ENCODE assay signal across 8 cellular contexts in genomic region chr12:98424726-98425401, GRCh38.
DNase-seq lines count a peak whose midpoint lies in the region; ATAC-seq and TF ChIP-seq lines count a peak whose summit lies in the region.

No MANE protein-coding gene starts in this region.

- DNase-seq in GM10248 (ENCODE audit: extremely low spot score) (peak; percentile 65), HAP-1 (ENCODE audit: low spot score in 2 of 2) (peak; percentile 61 to 74), MG63 (peak; percentile 74), SJSA1 (ENCODE audit: low read depth in 1 of 2, low spot score in 2 of 2) (peak; percentile 47 to 61), cardiac septum (ENCODE audit: low spot score) (peak; percentile 77), renal cortical epithelial cell (ENCODE audit: low read depth) (peak; percentile 97), posterior vena cava (ENCODE audit: low spot score) (no peak)
- DNase-seq in activated naive CD8-positive, alpha-beta T cell treated with anti-CD3 and anti-CD28 coated beads, Interleukin-2, amount 50 U/mL, for 24 hours, result peak; percentile 57

- intact Hi-C loops in cardiac septum (cut with DNase I), result loop anchor here (2.0 to 5.0 kb wide), 2 partner anchors 62 to 90 kb away; partner anchors contain the start of gene TMPO
- intact Hi-C loops in posterior vena cava (cut with DNase I), result loop anchor here (1.0 to 10.0 kb wide), 2 partner anchors 90 kb away; partner anchors contain the start of gene TMPO (in 2 of the 2)

- H3K4me3 ChIP-seq in HAP-1 (no peak overlapping the region), MG63 (no peak overlapping the region), SJSA1 (no peak overlapping the region)

- H3K4me1 ChIP-seq in HAP-1 (no peaks in the 10 kb centered on the region), SJSA1 (replicated peaks) (no peaks in the 10 kb centered on the region; the same call in 1 of the 2 replicates)

- in situ Hi-C loops in HAP-1 (cut with MboI; ENCODE audit: low sequenced_read_pairs), result no loop called here

- no peaks in the 10 kb centered on the region for H3K27me3 Mint-ChIP-seq in activated naive CD8-positive, alpha-beta T cell treated with anti-CD3 and anti-CD28 coated beads, Interleukin-2, amount 50 U/mL, for 24 hours

- no peak overlapping the region for H3K4me3 Mint-ChIP-seq in activated naive CD8-positive, alpha-beta T cell treated with anti-CD3 and anti-CD28 coated beads, Interleukin-2, amount 50 U/mL, for 24 hours

- H3K36me3 ChIP-seq in HAP-1 (replicated peaks) (no peaks in the 10 kb centered on the region), MG63 (no peaks in the 10 kb centered on the region), SJSA1 (no peaks in the 10 kb centered on the region)

- TF ChIP-seq CTCF in GM10248 (IDR thresholded peaks at IDR 0.05; ENCODE audit: control extremely low read depth, extremely low read depth, low read depth, missing control alignments), result peak; percentile 55

- H3K27ac ChIP-seq in SJSA1, result no peak overlapping the region

- peaks cover 3% of the 10 kb centered on the region for H3K4me1 Mint-ChIP-seq in activated naive CD8-positive, alpha-beta T cell treated with anti-CD3 and anti-CD28 coated beads, Interleukin-2, amount 50 U/mL, for 24 hours

- POLR2A ChIA-PET in GM10248 (lab: Yijun Ruan, JAX), result no interaction called here

- CTCF ChIA-PET in GM10248 (lab: Yijun Ruan, JAX), result interaction anchor here (0.8 to 1.5 kb wide), 10 partner anchors 12 to 227 kb away, joined by 3 to 4 read pairs (median 3); no protein-coding TSS in a partner anchor

- H3K36me3 Mint-ChIP-seq in activated naive CD8-positive, alpha-beta T cell treated with anti-CD3 and anti-CD28 coated beads, Interleukin-2, amount 50 U/mL, for 24 hours (ENCODE audit: low read depth), result no peaks in the 10 kb centered on the region

- no peak overlapping the region for H3K27ac Mint-ChIP-seq in activated naive CD8-positive, alpha-beta T cell treated with anti-CD3 and anti-CD28 coated beads, Interleukin-2, amount 50 U/mL, for 24 hours

- ATAC-seq in activated naive CD8-positive, alpha-beta T cell treated with anti-CD3 and anti-CD28 coated beads, Interleukin-2, amount 50 U/mL, for 24 hours, result peak; percentile 78

- no peaks in the 10 kb centered on the region for H3K27me3 ChIP-seq in HAP-1 (ENCODE audit: low read depth)
- H3K27me3 ChIP-seq in MG63, result no peaks in the 10 kb centered on the region
- H3K27me3 ChIP-seq in SJSA1 (replicated peaks), result no peaks in the 10 kb centered on the region

- H3K9me3 ChIP-seq in HAP-1 (no peaks in the 10 kb centered on the region), MG63 (no peaks in the 10 kb centered on the region), SJSA1 (replicated peaks) (no peaks in the 10 kb centered on the region)

- no peaks in the 10 kb centered on the region for H3K9me3 Mint-ChIP-seq in activated naive CD8-positive, alpha-beta T cell treated with anti-CD3 and anti-CD28 coated beads, Interleukin-2, amount 50 U/mL, for 24 hours
